Comparison of ENCODE assay signal across 3 cellular contexts in genomic region chr19:55597493-55597892, GRCh38.
TF ChIP-seq lines count a peak whose summit lies in the region.

No MANE protein-coding gene starts in this region.

TF ChIP-seq in SK-N-SH, 30 proteins besides CTCF, POLR2A, EP300 and RAD21:
- TF ChIP-seq NRF1 (IDR thresholded peaks at IDR 0.05; ENCODE audit: low read depth, low read length): no peak
- TF ChIP-seq CHD2 (IDR thresholded peaks at IDR 0.05; ENCODE audit: low read length, partially characterized antibody): no peak

TF ChIP-seq in SK-N-SH treated with all-trans-retinoic acid at 6 μM for 48 hours, 23 proteins besides CTCF, POLR2A, EP300 and RAD21:
- no peak for TF ChIP-seq PATZ1 (CRISPR knock-in tag; IDR thresholded peaks at IDR 0.05; ENCODE audit: borderline replicate concordance)
- no peak for TF ChIP-seq ZFP3 (CRISPR knock-in tag; IDR thresholded peaks at IDR 0.05)
- no peak for TF ChIP-seq TCF4 (CRISPR knock-in tag; IDR thresholded peaks at IDR 0.05; ENCODE audit: borderline replicate concordance)
- no peak for TF ChIP-seq CSRNP3 (CRISPR knock-in tag; IDR thresholded peaks at IDR 0.05)
- no peak for TF ChIP-seq TSHZ2 (CRISPR knock-in tag; IDR thresholded peaks at IDR 0.05)
- TF ChIP-seq PPARA (CRISPR knock-in tag; IDR thresholded peaks at IDR 0.05; ENCODE audit: borderline replicate concordance): no peak
- no peak for TF ChIP-seq ZNF70 (CRISPR knock-in tag; IDR thresholded peaks at IDR 0.05)
- no peak for TF ChIP-seq POU6F1 (CRISPR knock-in tag; IDR thresholded peaks at IDR 0.05; ENCODE audit: borderline replicate concordance, low read depth)
- TF ChIP-seq ZNF8 (CRISPR knock-in tag; IDR thresholded peaks at IDR 0.05): no peak
- no peak for TF ChIP-seq GLIS3 (CRISPR knock-in tag; IDR thresholded peaks at IDR 0.05)
- TF ChIP-seq BACH2 (CRISPR knock-in tag; IDR thresholded peaks at IDR 0.05; ENCODE audit: borderline replicate concordance): no peak
- TF ChIP-seq SNAI2 (CRISPR knock-in tag; IDR thresholded peaks at IDR 0.05): no peak
- no peak for TF ChIP-seq TOX (CRISPR knock-in tag; IDR thresholded peaks at IDR 0.05; ENCODE audit: borderline replicate concordance)
- TF ChIP-seq CREB5 (CRISPR knock-in tag; IDR thresholded peaks at IDR 0.05; ENCODE audit: low read depth): no peak
- no peak for TF ChIP-seq ESRRG (CRISPR knock-in tag; IDR thresholded peaks at IDR 0.05)

TF ChIP-seq in HepG2, 621 proteins besides CTCF, POLR2A, EP300 and RAD21:
- TF ChIP-seq ZNF552 (CRISPR knock-in tag; IDR thresholded peaks at IDR 0.05; ENCODE audit: borderline replicate concordance) (no peak), AGO2 (optimal IDR thresholded peaks at IDR 0.05; ENCODE audit: low read depth, low read length) (peak; percentile 79), MXD1 (CRISPR knock-in tag; IDR thresholded peaks at IDR 0.05) (no peak), RBFOX2 (IDR thresholded peaks at IDR 0.05; ENCODE audit: low read depth, low read length) (peak; percentile 68)
TF ChIP-seq in HepG2: peak in this region for 2.
